Comparison of ENCODE assay signal across 1 cellular context in the genomic region with DNA sequence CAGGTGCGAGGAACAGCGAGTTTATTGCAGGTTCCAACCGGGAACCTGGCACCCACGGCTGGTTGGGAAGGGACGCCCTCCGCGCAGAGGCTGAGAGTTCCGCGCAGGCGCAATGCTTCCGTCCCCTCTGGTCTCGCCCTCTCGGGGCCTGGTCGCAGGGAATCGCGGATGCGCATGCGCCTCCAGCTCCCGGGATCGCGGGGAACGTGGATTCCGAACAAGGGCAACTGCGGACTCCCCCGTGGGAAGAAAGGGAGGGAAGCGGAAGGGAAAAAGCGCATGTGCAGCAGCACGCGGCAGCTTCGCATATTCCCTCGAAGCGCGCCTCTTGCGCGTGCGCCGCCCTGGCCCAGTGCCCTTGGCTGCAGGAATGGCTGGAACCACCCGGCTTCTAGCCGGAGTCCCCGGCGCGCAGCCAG.
TF ChIP-seq lines count a peak whose summit lies in the region.

No MANE protein-coding gene starts in this region.

TF ChIP-seq in HepG2, 621 proteins besides CTCF, POLR2A, EP300 and RAD21:
- TF ChIP-seq STAG1 (CRISPR knock-in tag; IDR thresholded peaks at IDR 0.05): no peak
- TF ChIP-seq CREB3 (CRISPR knock-in tag; IDR thresholded peaks at IDR 0.05): no peak
- peak; percentile 76; the same call in 1 of the 2 replicates for TF ChIP-seq ZC3H13 (CRISPR knock-in tag; IDR thresholded peaks at IDR 0.05)
- TF ChIP-seq RBFOX2 (IDR thresholded peaks at IDR 0.05; ENCODE audit: low read depth, low read length): peak; percentile 44; the same call in 1 of the 2 replicates
- no peak for TF ChIP-seq PHB2 (IDR thresholded peaks at IDR 0.05; ENCODE audit: partially characterized antibody)
- peak; percentile 61 for TF ChIP-seq AGO2 (optimal IDR thresholded peaks at IDR 0.05; ENCODE audit: low read depth, low read length)
